8 cellular contexts compared by ENCODE assay signal in the genomic region with DNA sequence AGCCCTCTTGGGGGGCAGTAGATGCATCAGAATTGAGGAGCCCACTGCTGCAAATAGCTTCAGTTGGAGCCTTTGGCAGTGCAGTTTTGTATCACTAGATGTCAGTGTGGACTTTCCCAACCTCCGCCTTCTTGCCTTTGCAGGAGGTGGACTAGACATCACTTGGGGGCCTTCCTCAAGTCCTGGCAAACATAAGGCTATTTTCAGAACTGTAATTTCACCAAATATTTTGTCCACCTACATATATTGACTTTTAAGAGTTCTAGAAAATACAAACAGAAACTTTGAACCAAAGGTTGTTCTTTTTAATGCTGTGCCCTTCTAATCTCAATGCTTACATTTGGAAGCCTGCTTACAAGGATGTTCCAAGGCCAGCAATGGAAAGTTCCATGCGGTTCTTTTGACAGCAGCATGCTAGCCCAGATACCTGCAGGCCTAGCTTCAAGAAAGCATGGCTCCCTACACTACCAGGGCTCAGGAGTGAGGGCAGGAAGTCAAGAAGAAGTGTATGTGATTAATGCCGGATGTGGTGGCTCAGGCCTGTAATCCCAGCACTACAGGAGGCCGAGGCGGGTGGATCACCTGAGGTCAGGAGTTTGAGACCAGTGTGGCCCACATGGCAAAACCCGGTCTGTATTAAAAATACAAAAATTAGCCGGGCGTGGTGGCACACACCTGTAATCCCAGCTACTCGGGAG. TPM values are rescaled to one million over a fixed set of nuclear protein-coding genes. Genes with fewer than 3 reads are reported as not detected.
A peak's percentile ranks its signal among the peaks of the same experiment; 100 is the strongest.
DNase-seq lines count a peak whose midpoint lies in the region; ATAC-seq and TF ChIP-seq lines count a peak whose summit lies in the region.

No MANE protein-coding gene starts in this region.

- TF ChIP-seq CTCF in fibroblast of pulmonary artery (IDR thresholded peaks at IDR 0.05; ENCODE audit: low read length, missing control alignments): peak; percentile 87

- no peak overlapping the region for H3K4me3 ChIP-seq in fibroblast of pulmonary artery (replicated peaks; ENCODE audit: low read depth, low read length)

- peak; percentile 54 for ATAC-seq in HG02642 (IDR thresholded peaks at IDR 0.05; ENCODE audit: poor library complexity, unreplicated experiment)
- no peak for ATAC-seq in GM21717 (IDR thresholded peaks at IDR 0.05; ENCODE audit: unreplicated experiment)

- in situ Hi-C loops in G401 (cut with HindIII; ENCODE audit: low sequenced_read_pairs): no loop called here

- DNase-seq in G401 (ENCODE audit: low spot score) (peak; percentile 76), NOMO-1 treated with dmso at 0.1 percent for 144 hours (lab: John Stamatoyannopoulos, UW; ENCODE audit: unreplicated experiment) (peak; percentile 25), fibroblast of pulmonary artery (ENCODE audit: low read depth) (peak; percentile 77), nucleus accumbens (lab: John Stamatoyannopoulos, UW) (peak in 43 of 56 donors; percentile 6 to 70 (median 26)), NCI-H187 (lab: John Stamatoyannopoulos, UW) (no peak)
- peak; percentile 54 to 58 for DNase-seq in activated T-cell treated with anti-CD3 and anti-CD28 coated beads, Interleukin-2, amount 50 U/mL, for 48 hours

RNA-seq across cellular contexts. Expression of a gene that starts 8.0 kb away (rescaled TPM):
- 3.4 and 5.2 TPM in 2 replicates for total RNA-seq in G401 (2014; rRNA removed; shearing (Covaris generic))

Comparison
In these comparisons a context has a peak if more than half of its experiments do, and no peak if none do; other contexts are left out.
1. DNase-seq: peak in G401 (single experiment), NOMO-1 treated with dmso at 0.1 percent for 144 hours (single experiment), activated T-cell treated with anti-CD3 and anti-CD28 coated beads, Interleukin-2, amount 50 U/mL, for 48 hours (2 of 2), fibroblast of pulmonary artery (single experiment) and nucleus accumbens (43 of 56); none in NCI-H187 (0 of 2).